ENCODE assay signal across 23 cellular contexts in genomic region chr3:193833592-193833991, GRCh38.
"Had no signal": no experiment of that assay in that cellular context is flagged by ENCODE, and none has a peak within 500 bp of the region (broad histone marks: within the 10 kb centered on the region; RNA-seq: fewer than 3 reads in every experiment).

No MANE protein-coding gene starts in this region.

- H3K9me3 ChIP-seq: breast epithelium, gastrocnemius medialis, right atrium auricular region, thoracic aorta, vagina had no signal

- H3K27me3 ChIP-seq: breast epithelium, gastrocnemius medialis, right atrium auricular region, vagina had no signal

- H3K36me3 ChIP-seq: breast epithelium, gastrocnemius medialis, right atrium auricular region, thoracic aorta, vagina had no signal

- H3K27ac ChIP-seq: gastrocnemius medialis, parathyroid adenoma, thoracic aorta, vagina had no signal

- H3K9me3 Mint-ChIP-seq: activated CD4-positive, alpha-beta memory T cell treated with anti-CD3 and anti-CD28 coated beads, Interleukin-2, amount 10 ng/mL, durations not matched to agents 7 days and 5 days; activated CD4-positive, alpha-beta T cell treated with anti-CD3 and anti-CD28 coated beads, Interleukin-2, amount 10 ng/mL, durations not matched to agents 24 days and 14 days; activated naive CD4-positive, alpha-beta T cell treated with anti-CD3 and anti-CD28 coated beads, Interleukin-2, amount 50 U/mL, for 72 hours; activated T-helper 2 cell treated with anti-CD3 and anti-CD28 coated beads, Interferon-gamma antibody, Interleukin-2, Interleukin-4, amounts not matched to agents 10 μg/mL and 5 μg/mL and 100 μg/mL, durations not matched to agents 14 hours and 24 hours and 36 hours; memory B cell; stimulated activated naive CD8-positive, alpha-beta T cell treated with anti-CD3 and anti-CD28 coated beads, Interleukin-15, Interleukin-2, amounts not matched to agents 100 ng/mL and 50 ng/mL, for 24 hours had no signal

- H3K36me3 Mint-ChIP-seq: activated naive CD4-positive, alpha-beta T cell treated with anti-CD3 and anti-CD28 coated beads, Interleukin-2, amount 50 U/mL, for 72 hours; memory B cell; naive thymus-derived CD4-positive, alpha-beta T cell had no signal

- H3K27ac Mint-ChIP-seq: activated CD4-positive, alpha-beta memory T cell treated with anti-CD3 and anti-CD28 coated beads, Interleukin-2, amount 10 ng/mL, durations not matched to agents 7 days and 5 days; activated CD4-positive, alpha-beta T cell treated with anti-CD3 and anti-CD28 coated beads, Interleukin-2, amount 10 ng/mL, durations not matched to agents 24 days and 14 days; activated T-helper 2 cell treated with anti-CD3 and anti-CD28 coated beads, Interferon-gamma antibody, Interleukin-2, Interleukin-4, amounts not matched to agents 10 μg/mL and 5 μg/mL and 100 μg/mL, durations not matched to agents 14 hours and 24 hours and 36 hours; memory B cell; naive thymus-derived CD4-positive, alpha-beta T cell; stimulated activated naive CD8-positive, alpha-beta T cell treated with anti-CD3 and anti-CD28 coated beads, Interleukin-15, Interleukin-2, amounts not matched to agents 100 ng/mL and 50 ng/mL, for 24 hours; T-helper 17 cell had no signal

- ATAC-seq: gastrocnemius medialis; naive thymus-derived CD4-positive, alpha-beta T cell; T-helper 17 cell had no signal

- DNase-seq: activated CD4-positive, alpha-beta memory T cell treated with anti-CD3 and anti-CD28 coated beads, Interleukin-2, amount 10 ng/mL, durations not matched to agents 7 days and 5 days; activated CD4-positive, alpha-beta T cell treated with anti-CD3 and anti-CD28 coated beads, Interleukin-2, amount 10 ng/mL, durations not matched to agents 24 days and 14 days; activated CD4-positive, CD25-positive, alpha-beta regulatory T cell treated with anti-CD3 and anti-CD28 coated beads, Interleukin-2, amount 50 U/mL, for 72 hours; activated T-cell treated with anti-CD3 and anti-CD28 coated beads, Interleukin-2, amount 50 U/mL, for 48 hours; central memory CD4-positive, alpha-beta T cell; gastrocnemius medialis; glutamatergic neuron; left cardiac atrium; midbrain; naive thymus-derived CD4-positive, alpha-beta T cell; nucleus accumbens; T-helper 17 cell; T1000; trophoblast cell had no signal

- H3K4me3 ChIP-seq: breast epithelium, gastrocnemius medialis, right atrium auricular region, thoracic aorta, vagina had no signal

- H3K4me3 Mint-ChIP-seq: activated CD4-positive, alpha-beta memory T cell treated with anti-CD3 and anti-CD28 coated beads, Interleukin-2, amount 10 ng/mL, durations not matched to agents 7 days and 5 days; activated CD4-positive, alpha-beta T cell treated with anti-CD3 and anti-CD28 coated beads, Interleukin-2, amount 10 ng/mL, durations not matched to agents 24 days and 14 days; memory B cell; naive thymus-derived CD4-positive, alpha-beta T cell; stimulated activated naive CD8-positive, alpha-beta T cell treated with anti-CD3 and anti-CD28 coated beads, Interleukin-15, Interleukin-2, amounts not matched to agents 100 ng/mL and 50 ng/mL, for 24 hours; T-helper 17 cell had no signal
